Comparison of ENCODE assay signal across 8 cellular contexts in genomic region chr15:70099167-70099965, GRCh38. TPM values are rescaled to one million over a fixed set of nuclear protein-coding genes. Genes with fewer than 3 reads are reported as not detected.
DNase-seq lines count a peak whose midpoint lies in the region; ATAC-seq and TF ChIP-seq lines count a peak whose summit lies in the region.

No MANE protein-coding gene starts in this region.

- H3K4me2 ChIP-seq in mammary epithelial cell (ENCODE audit: insufficient read depth, low read depth, low read length) = peak overlapping the region; percentile 99

- H3K27me3 ChIP-seq in A673 (replicated peaks; ENCODE audit: insufficient read depth, low read depth, low read length, poor library complexity) = no peaks in the 10 kb centered on the region
- H3K27me3 ChIP-seq in WERI-Rb-1 (ENCODE audit: insufficient read depth, low read depth, severe bottlenecking) = no peaks in the 10 kb centered on the region
- H3K27me3 ChIP-seq in mammary epithelial cell (ENCODE audit: insufficient read depth, low read length) = peaks cover 16% of the 10 kb centered on the region
- H3K27me3 ChIP-seq in iPS-20b (ENCODE audit: insufficient read depth, low read length) = peaks cover 46% of the 10 kb centered on the region
- no peaks in the 10 kb centered on the region for H3K27me3 ChIP-seq in skeletal muscle tissue (ENCODE audit: control insufficient read depth in 3 of 3, insufficient read depth in 3 of 3, low read length in 3 of 3)

- dilution Hi-C loops in mammary epithelial cell (cut with HindIII; ENCODE audit: low sequenced_read_pairs) = no loop called here

- DNase-seq in A673 (ENCODE audit: low spot score) = peak; percentile 99
- DNase-seq in NCI-H2196 treated with DMSO at 0.1 percent for 48 hours (lab: John Stamatoyannopoulos, UW; ENCODE audit: unreplicated experiment) = peak; percentile 84
- peak; percentile 100 for DNase-seq in WERI-Rb-1
- peak; percentile 98 for DNase-seq in mammary epithelial cell

- H3K79me2 ChIP-seq in mammary epithelial cell (ENCODE audit: insufficient read depth, low read length) = peaks cover 23% of the 10 kb centered on the region

- ATAC-seq in GM18868 (IDR thresholded peaks at IDR 0.05; ENCODE audit: unreplicated experiment) (peak; percentile 55), HG03108 (IDR thresholded peaks at IDR 0.05; ENCODE audit: unreplicated experiment) (peak; percentile 40)

- H2AFZ ChIP-seq in mammary epithelial cell (ENCODE audit: low read depth, low read length) = peak overlapping the region; percentile 84

- CTCF ChIA-PET in A673 (lab: Charles Lee) = interaction anchor here (0.7 to 0.9 kb wide), 2 partner anchors 12 to 50 kb away, joined by 3 to 6 read pairs; no protein-coding TSS in a partner anchor
- CTCF ChIA-PET in mammary epithelial cell (lab: Charles Lee; ENCODE audit: low non-redundant PET) = interaction anchor here (0.6 to 0.7 kb wide), 2 partner anchors 262 to 592 kb away, joined by 3 to 6 read pairs; no protein-coding TSS in a partner anchor

- POLR2A ChIA-PET in A673 (lab: Charles Lee; ENCODE audit: low non-redundant PET) = interaction anchor here (0.5 to 1.6 kb wide), 6 partner anchors 10 to 680 kb away, joined by 3 to 15 read pairs (median 4); no protein-coding TSS in a partner anchor

- H3K36me3 ChIP-seq in A673 (ENCODE audit: insufficient read depth, low read length, poor library complexity, severe bottlenecking) (peaks cover 4% of the 10 kb centered on the region), WERI-Rb-1 (peaks cover 17% of the 10 kb centered on the region), mammary epithelial cell (ENCODE audit: insufficient read depth, low read length) (no peaks in the 10 kb centered on the region), iPS-20b (ENCODE audit: insufficient read depth, low read depth, low read length) (peaks cover 7% of the 10 kb centered on the region), skeletal muscle tissue (ENCODE audit: control insufficient read depth in 3 of 3, insufficient read depth in 3 of 3, low read length in 3 of 3) (no peaks in the 10 kb centered on the region)

- H3K9ac ChIP-seq in mammary epithelial cell (ENCODE audit: insufficient read depth, low read length) (peak overlapping the region; percentile 77), iPS-20b (ENCODE audit: low read depth, low read length) (peak overlapping the region; percentile 79; the same call in 1 of the 2 replicates), skeletal muscle tissue (ENCODE audit: low read depth in 1 of 3, low read length in 3 of 3) (peak overlapping the region; percentile 65 to 92 (median 90))

- H3K4me3 ChIP-seq in A673 (ENCODE audit: low read depth, low read length, poor library complexity, severe bottlenecking) (peak overlapping the region; percentile 76), WERI-Rb-1 (ENCODE audit: low read depth, low read length) (peak overlapping the region; percentile 89), mammary epithelial cell (replicated peaks in 1 of 3; ENCODE audit: insufficient read depth in 1 of 3, low read depth in 2 of 3, low read length in 3 of 3) (peak overlapping the region; percentile 52 to 64 (median 54)), iPS-20b (ENCODE audit: low read length) (peak overlapping the region; percentile 94), skeletal muscle tissue (ENCODE audit: low read length in 3 of 3) (peak overlapping the region; percentile 56 to 67 (median 66))

- TF ChIP-seq CTCF in A673 (conservative IDR thresholded peaks at IDR 0.05; ENCODE audit: low read depth, low read length) (no peak), WERI-Rb-1 (IDR thresholded peaks at IDR 0.05; ENCODE audit: low read depth, low read length) (no peak), mammary epithelial cell (conservative IDR thresholded peaks at IDR 0.05 in 1 of 2, IDR thresholded peaks at IDR 0.05 in 1 of 2; ENCODE audit: extremely low read depth in 1 of 2, insufficient read depth in 1 of 2, low read depth in 1 of 2, low read length in 2 of 2) (no peak)

- no TSS peak for BruUV-seq in A673 (replicated peaks; lab: Mats Ljungman, UMichigan)
- TSS peak; percentile 32 for BruUV-seq in mammary epithelial cell (replicated peaks; lab: Mats Ljungman, UMichigan)

- in situ Hi-C loops in mammary epithelial cell (cut with MboI; ENCODE audit: low sequenced_read_pairs in 2 of 2) = no loop called here

- peak overlapping the region; percentile 97 for H3K27ac ChIP-seq in A673 (ENCODE audit: low read depth, low read length, poor library complexity, severe bottlenecking)
- peak overlapping the region; percentile 92 for H3K27ac ChIP-seq in WERI-Rb-1
- peak overlapping the region; percentile 81 for H3K27ac ChIP-seq in mammary epithelial cell (ENCODE audit: insufficient read depth, low read depth, low read length)
- no peak overlapping the region for H3K27ac ChIP-seq in iPS-20b (ENCODE audit: low read length)
- peak overlapping the region; percentile 91 for H3K27ac ChIP-seq in skeletal muscle tissue (ENCODE audit: low read depth, low read length)

- no peaks in the 10 kb centered on the region for H4K20me1 ChIP-seq in mammary epithelial cell (ENCODE audit: insufficient read depth, low read length)

- H3K9me3 ChIP-seq in A673 (ENCODE audit: low read depth, low read length, poor library complexity, severe bottlenecking) = no peaks in the 10 kb centered on the region
- no peaks in the 10 kb centered on the region for H3K9me3 ChIP-seq in WERI-Rb-1 (ENCODE audit: severe bottlenecking)
- H3K9me3 ChIP-seq in mammary epithelial cell (replicated peaks; ENCODE audit: insufficient read depth, low read length) = no peaks in the 10 kb centered on the region
- H3K9me3 ChIP-seq in iPS-20b (ENCODE audit: insufficient read depth, low read depth, low read length) = no peaks in the 10 kb centered on the region
- H3K9me3 ChIP-seq in skeletal muscle tissue (ENCODE audit: control insufficient read depth in 3 of 3, low read length in 3 of 3) = no peaks in the 10 kb centered on the region

- intact Hi-C loops in A673 (cut with micrococcal nuclease; ENCODE audit: unreplicated experiment) (loop anchor here (5.0 to 10.0 kb wide), 4 partner anchors 77 to 375 kb away; no protein-coding TSS in a partner anchor), mammary epithelial cell (cut with micrococcal nuclease) (loop anchor here (2.0 to 10.0 kb wide), 7 partner anchors 138 to 405 kb away; no protein-coding TSS in a partner anchor)

- under 1% methylated on average over 36 of the region's 69 CpGs for WGBS in mammary epithelial cell (ENCODE audit: low coverage, missing lambda C conversion rate)

- H3K4me1 ChIP-seq in A673 (ENCODE audit: insufficient read depth, low read length, poor library complexity, severe bottlenecking) (peaks cover 30% of the 10 kb centered on the region), mammary epithelial cell (ENCODE audit: insufficient read depth, low read length) (peaks cover 41% of the 10 kb centered on the region), iPS-20b (ENCODE audit: insufficient read depth, low read length) (peaks cover 18% of the 10 kb centered on the region), skeletal muscle tissue (ENCODE audit: control insufficient read depth in 3 of 3, insufficient read depth in 3 of 3, low read length in 3 of 3) (peaks cover 34 to 44% (median 34%) of the 10 kb centered on the region in 3 donors)

RNA-seq across cellular contexts. Expression of gene TLE3, which starts 1.6 kb away (rescaled TPM):
- total RNA-seq in A673 (2021) (90.4 and 98.1 TPM in 2 replicates), mammary epithelial cell (10 to 100 TPM; 27.6 to 32.0 TPM), skeletal muscle tissue (13.6 TPM)
- polyA plus RNA-seq in mammary epithelial cell = 21.2 TPM
- 53.7 TPM for polyA minus RNA-seq in mammary epithelial cell
